ENCODE assay signal across 25 cellular contexts in the genomic region with DNA sequence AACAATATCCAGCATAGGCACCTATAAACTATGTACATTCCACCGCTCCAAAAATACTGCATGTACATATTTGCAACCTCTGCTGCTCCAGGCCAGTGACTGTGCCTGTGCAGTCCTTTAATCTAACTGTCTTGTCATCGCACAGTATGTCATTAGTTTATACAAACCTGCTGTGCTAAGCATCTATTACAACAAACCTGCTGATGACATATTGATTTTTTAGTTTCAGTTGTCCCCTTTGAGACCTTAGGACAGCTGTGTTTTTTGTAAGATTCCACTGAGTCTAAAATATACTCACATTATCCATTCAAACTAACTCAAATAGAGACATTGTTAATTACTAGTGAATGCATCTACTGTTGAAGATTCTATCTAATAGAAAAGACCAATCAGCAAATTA. TPM values are rescaled to one million over a fixed set of nuclear protein-coding genes. Genes with fewer than 3 reads are reported as not detected.
DNase-seq lines count a peak whose midpoint lies in the region; ATAC-seq and TF ChIP-seq lines count a peak whose summit lies in the region.
"Had no signal": no experiment of that assay in that cellular context is flagged by ENCODE, and none has a peak within 500 bp of the region (broad histone marks: within the 10 kb centered on the region; RNA-seq: fewer than 3 reads in every experiment).

No MANE protein-coding gene starts in this region.

- ATAC-seq in omental fat pad (ENCODE audit: low FRiP score), result no peak
- ATAC-seq in HG03378 (IDR thresholded peaks at IDR 0.05; ENCODE audit: unreplicated experiment), result no peak
- no peak for ATAC-seq in HG02884 (IDR thresholded peaks at IDR 0.05; ENCODE audit: unreplicated experiment)
- no peak for ATAC-seq in GM19452 (IDR thresholded peaks at IDR 0.05; ENCODE audit: unreplicated experiment)
- ATAC-seq: activated CD8-positive, alpha-beta T cell treated with anti-CD3 and anti-CD28 coated beads, Interleukin-2, amount 10 ng/mL, durations not matched to agents 7 days and 5 days; CD8-positive, alpha-beta T cell; gastrocnemius medialis; naive thymus-derived CD8-positive, alpha-beta T cell had no signal

- H3K27ac ChIP-seq in C4-2B (peak overlapping the region; percentile 92), angular gyrus (ENCODE audit: low read depth, low read length) (peak overlapping the region; percentile 63), osteoblast (ENCODE audit: low read depth, low read length) (peak overlapping the region; percentile 92)
- H3K27ac ChIP-seq: gastrocnemius medialis had no signal

- peaks cover 18% of the 10 kb centered on the region for H3K36me3 ChIP-seq in osteoblast (ENCODE audit: insufficient read depth, low read length)
- H3K36me3 ChIP-seq: gastrocnemius medialis had no signal

- peaks cover 33% of the 10 kb centered on the region for H3K79me2 ChIP-seq in osteoblast (ENCODE audit: insufficient read depth, low read length)

- H3K27me3 ChIP-seq in osteoblast (ENCODE audit: insufficient read depth, low read length), result no peaks in the 10 kb centered on the region
- H3K27me3 ChIP-seq: gastrocnemius medialis had no signal

- CTCF ChIA-PET in HEK293T (lab: Yijun Ruan, JAX), result no interaction called here

- no peak overlapping the region for H3K4me2 ChIP-seq in osteoblast (ENCODE audit: insufficient read depth, low read length)

- H3K4me1 ChIP-seq in osteoblast (ENCODE audit: insufficient read depth, low read length), result peaks cover 40% of the 10 kb centered on the region

- TF ChIP-seq CTCF in C4-2B (conservative IDR thresholded peaks at IDR 0.05) (no peak), osteoblast (IDR thresholded peaks at IDR 0.05; ENCODE audit: extremely low read depth, low read depth, low read length) (no peak), omental fat pad (IDR thresholded peaks at IDR 0.05) (no peak)

- H2AFZ ChIP-seq in osteoblast (ENCODE audit: low read length), result no peak overlapping the region

- H4K20me1 ChIP-seq in osteoblast (ENCODE audit: insufficient read depth, low read length), result no peaks in the 10 kb centered on the region

- POLR2A ChIA-PET in HEK293T (lab: Yijun Ruan, JAX), result no interaction called here

- H3K9me3 ChIP-seq in osteoblast (ENCODE audit: low read depth, low read length), result no peaks in the 10 kb centered on the region
- H3K9me3 ChIP-seq: gastrocnemius medialis had no signal

- H3K4me3 ChIP-seq in osteoblast (ENCODE audit: insufficient read depth, low read length), result no peak overlapping the region
- H3K4me3 ChIP-seq: gastrocnemius medialis, skin epidermis had no signal

- no peak for DNase-seq in HEK293T (ENCODE audit: extremely low spot score)
- DNase-seq in osteoblast (ENCODE audit: insufficient read length, low spot score, missing footprints), result no peak
- DNase-seq in omental fat pad (ENCODE audit: low spot score), result no peak
- DNase-seq: activated CD4-positive, CD25-positive, alpha-beta regulatory T cell treated with anti-CD3 and anti-CD28 coated beads, Interleukin-2, amount 50 U/mL, for 72 hours; activated CD8-positive, alpha-beta T cell treated with anti-CD3 and anti-CD28 coated beads, Interleukin-2, amount 10 ng/mL, durations not matched to agents 7 days and 5 days; activated T-cell treated with anti-CD3 and anti-CD28 coated beads, Interleukin-2, amount 50 U/mL, for 1 hour; CD8-positive, alpha-beta T cell; DMS53; gastrocnemius medialis; Kasumi-1; kidney glomerular epithelial cell; mammary epithelial cell; naive thymus-derived CD8-positive, alpha-beta T cell; NCI-H1092; NCI-H2107; NCI-H82; stimulated activated CD4-positive, alpha-beta T cell treated with anti-CD3 and anti-CD28 coated beads, Interleukin-2, amount 100 ng/mL, for 48 hours; stimulated activated naive CD4-positive, alpha-beta T cell treated with Interleukin-2 at 50 U/mL for 16 hours; trophoblast cell had no signal

TF ChIP-seq in HEK293T, 16 proteins besides CTCF, POLR2A, EP300 and RAD21:
- TF ChIP-seq FOXK2 (IDR thresholded peaks at IDR 0.05), result no peak
- TF ChIP-seq, protein P1, sequence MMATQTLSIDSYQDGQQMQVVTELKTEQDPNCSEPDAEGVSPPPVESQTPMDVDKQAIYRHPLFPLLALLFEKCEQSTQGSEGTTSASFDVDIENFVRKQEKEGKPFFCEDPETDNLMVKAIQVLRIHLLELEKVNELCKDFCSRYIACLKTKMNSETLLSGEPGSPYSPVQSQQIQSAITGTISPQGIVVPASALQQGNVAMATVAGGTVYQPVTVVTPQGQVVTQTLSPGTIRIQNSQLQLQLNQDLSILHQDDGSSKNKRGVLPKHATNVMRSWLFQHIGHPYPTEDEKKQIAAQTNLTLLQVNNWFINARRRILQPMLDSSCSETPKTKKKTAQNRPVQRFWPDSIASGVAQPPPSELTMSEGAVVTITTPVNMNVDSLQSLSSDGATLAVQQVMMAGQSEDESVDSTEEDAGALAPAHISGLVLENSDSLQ (IDR thresholded peaks at IDR 0.05), result peak; percentile 41; the same call in 1 of the 2 replicates
- TF ChIP-seq CTBP1 (IDR thresholded peaks at IDR 0.05; ENCODE audit: borderline replicate concordance), result peak; percentile 85
- no peak for TF ChIP-seq BHLHE40 (IDR thresholded peaks at IDR 0.05; ENCODE audit: borderline replicate concordance)

RNA-seq across cellular contexts. Expression of a gene that starts 33.1 kb away (rescaled TPM):
- total RNA-seq in osteoblast (388 and 421 TPM in 2 replicates), omental fat pad (100 to 1,000 TPM in 2 of 4 donors, 10 to 100 TPM in 2; 46.2 to 201 (median 126) TPM)
- total RNA-seq: activated CD8-positive, alpha-beta T cell treated with anti-CD3 and anti-CD28 coated beads, Interleukin-2, amount 10 ng/mL, durations not matched to agents 7 days and 5 days; CD8-positive, alpha-beta T cell; naive thymus-derived CD8-positive, alpha-beta T cell had no signal
